In genomic region chr5:103393131-103393754, GRCh38 we compare ENCODE assay signal across 12 cellular contexts.
DNase-seq lines count a peak whose midpoint lies in the region; ATAC-seq, FAIRE-seq and TF ChIP-seq lines count a peak whose summit lies in the region.
"Had no signal": no experiment of that assay in that cellular context is flagged by ENCODE, and none has a peak within 500 bp of the region (broad histone marks: within the 10 kb centered on the region; RNA-seq: fewer than 3 reads in every experiment).

No MANE protein-coding gene starts in this region.

- no peaks in the 10 kb centered on the region for H3K4me1 ChIP-seq in stomach
- H3K4me1 ChIP-seq: uterus had no signal

- TF ChIP-seq CTCF in osteocyte (IDR thresholded peaks at IDR 0.05) (no peak), stomach (IDR thresholded peaks at IDR 0.05) (no peak)

- no peaks in the 10 kb centered on the region for H3K36me3 Mint-ChIP-seq in osteocyte (ENCODE audit: unreplicated experiment)
- no peaks in the 10 kb centered on the region for H3K36me3 Mint-ChIP-seq in natural killer cell treated with Interleukin-12 subunit alpha and Interleukin-12 subunit beta and Interleukin-15 and Interleukin-18, amount 100 ng/mL, for 72 hours
- H3K36me3 Mint-ChIP-seq: activated naive CD8-positive, alpha-beta T cell treated with anti-CD3 and anti-CD28 coated beads, Interleukin-2, amount 10 ng/mL, durations not matched to agents 7 days and 5 days had no signal

- DNase-seq in GM04504 (ENCODE audit: low read depth): peak; percentile 69
- peak; percentile 82 for DNase-seq in RPMI8226
- DNase-seq in fibroblast of gingiva (ENCODE audit: low read depth): peak; percentile 53
- no peak for DNase-seq in osteocyte (ENCODE audit: extremely low spot score, unreplicated experiment)
- DNase-seq in stomach: no peak
- DNase-seq in NCI-H345 treated with DMSO at 0.1 percent for 48 hours (lab: John Stamatoyannopoulos, UW; ENCODE audit: unreplicated experiment): no peak
- DNase-seq in frontal cortex (ENCODE audit: low spot score in 2 of 2): no peak
- DNase-seq in natural killer cell treated with Interleukin-12 subunit alpha and Interleukin-12 subunit beta and Interleukin-15 and Interleukin-18, amount 100 ng/mL, for 72 hours (ENCODE audit: low spot score): no peak
- DNase-seq: activated naive CD8-positive, alpha-beta T cell treated with anti-CD3 and anti-CD28 coated beads, Interleukin-2, amount 10 ng/mL, durations not matched to agents 7 days and 5 days; stimulated activated CD4-positive, alpha-beta T cell treated with anti-CD3 and anti-CD28 coated beads, Interleukin-2, amount 100 ng/mL, for 24 hours; T-helper 2 cell; uterus had no signal

- WGBS in stomach, 5 donors: 37 to 61% (median 58%) methylated on average over 4 of the region's 4 CpGs

- no peak overlapping the region for H3K4me3 Mint-ChIP-seq in osteocyte (ENCODE audit: unreplicated experiment)
- H3K4me3 Mint-ChIP-seq in natural killer cell treated with Interleukin-12 subunit alpha and Interleukin-12 subunit beta and Interleukin-15 and Interleukin-18, amount 100 ng/mL, for 72 hours: no peak overlapping the region
- H3K4me3 Mint-ChIP-seq: activated naive CD8-positive, alpha-beta T cell treated with anti-CD3 and anti-CD28 coated beads, Interleukin-2, amount 10 ng/mL, durations not matched to agents 7 days and 5 days had no signal

- TF ChIP-seq POLR2A in stomach (IDR thresholded peaks at IDR 0.05): no peak

- H3K27ac Mint-ChIP-seq in osteocyte (ENCODE audit: unreplicated experiment): peak overlapping the region; percentile 50
- H3K27ac Mint-ChIP-seq in natural killer cell treated with Interleukin-12 subunit alpha and Interleukin-12 subunit beta and Interleukin-15 and Interleukin-18, amount 100 ng/mL, for 72 hours: no peak overlapping the region
- H3K27ac Mint-ChIP-seq: activated naive CD8-positive, alpha-beta T cell treated with anti-CD3 and anti-CD28 coated beads, Interleukin-2, amount 10 ng/mL, durations not matched to agents 7 days and 5 days had no signal

- TF ChIP-seq EP300 in stomach (IDR thresholded peaks at IDR 0.05): no peak

- H3K4me3 ChIP-seq in stomach: no peak overlapping the region
- H3K4me3 ChIP-seq: uterus had no signal

- H3K27ac ChIP-seq in stomach: peak overlapping the region in 1 of 5 donors; percentile 20
- H3K27ac ChIP-seq: uterus had no signal

- peaks cover 2% of the 10 kb centered on the region for H3K27me3 Mint-ChIP-seq in osteocyte (ENCODE audit: unreplicated experiment)
- H3K27me3 Mint-ChIP-seq in natural killer cell treated with Interleukin-12 subunit alpha and Interleukin-12 subunit beta and Interleukin-15 and Interleukin-18, amount 100 ng/mL, for 72 hours: peaks cover 6 to 14% of the 10 kb centered on the region in 2 donors

- H3K27me3 ChIP-seq in stomach: no peaks in the 10 kb centered on the region
- H3K27me3 ChIP-seq: uterus had no signal

- ATAC-seq in natural killer cell treated with Interleukin-12 subunit alpha and Interleukin-12 subunit beta and Interleukin-15 and Interleukin-18, amount 100 ng/mL, for 72 hours: no peak

- peaks cover 6% of the 10 kb centered on the region for H3K9me3 Mint-ChIP-seq in osteocyte (ENCODE audit: unreplicated experiment)
- peaks cover 3% of the 10 kb centered on the region for H3K9me3 Mint-ChIP-seq in natural killer cell treated with Interleukin-12 subunit alpha and Interleukin-12 subunit beta and Interleukin-15 and Interleukin-18, amount 100 ng/mL, for 72 hours
- H3K9me3 Mint-ChIP-seq: activated naive CD8-positive, alpha-beta T cell treated with anti-CD3 and anti-CD28 coated beads, Interleukin-2, amount 10 ng/mL, durations not matched to agents 7 days and 5 days had no signal

- intact Hi-C loops in stomach (cut with DNase I; ENCODE audit: low total_unique reads): no loop called here

- FAIRE-seq in frontal cortex (lab: Jason Lieb, UNC): no peak

- peaks cover 0 to 4% (median 0%) of the 10 kb centered on the region in 4 donors for H3K9me3 ChIP-seq in stomach
- H3K9me3 ChIP-seq: uterus had no signal

- H3K36me3 ChIP-seq in stomach: no peaks in the 10 kb centered on the region
- H3K36me3 ChIP-seq: uterus had no signal

- H3K4me1 Mint-ChIP-seq in osteocyte (ENCODE audit: unreplicated experiment): peaks cover 7% of the 10 kb centered on the region
- H3K4me1 Mint-ChIP-seq in natural killer cell treated with Interleukin-12 subunit alpha and Interleukin-12 subunit beta and Interleukin-15 and Interleukin-18, amount 100 ng/mL, for 72 hours (ENCODE audit: low read depth in 2 of 2): no peaks in the 10 kb centered on the region
- H3K4me1 Mint-ChIP-seq: activated naive CD8-positive, alpha-beta T cell treated with anti-CD3 and anti-CD28 coated beads, Interleukin-2, amount 10 ng/mL, durations not matched to agents 7 days and 5 days had no signal

Comparison
In these comparisons a context has a peak if more than half of its experiments do, and no peak if none do; other contexts are left out.
1. DNase-seq: peak in GM04504 (single experiment), RPMI8226 (single experiment) and fibroblast of gingiva (single experiment); none in osteocyte (single experiment), stomach (single experiment), NCI-H345 treated with DMSO at 0.1 percent for 48 hours (single experiment), frontal cortex (0 of 2) and natural killer cell treated with Interleukin-12 subunit alpha and Interleukin-12 subunit beta and Interleukin-15 and Interleukin-18, amount 100 ng/mL, for 72 hours (single experiment).